Comparison of ENCODE assay signal across 25 cellular contexts in the genomic region with DNA sequence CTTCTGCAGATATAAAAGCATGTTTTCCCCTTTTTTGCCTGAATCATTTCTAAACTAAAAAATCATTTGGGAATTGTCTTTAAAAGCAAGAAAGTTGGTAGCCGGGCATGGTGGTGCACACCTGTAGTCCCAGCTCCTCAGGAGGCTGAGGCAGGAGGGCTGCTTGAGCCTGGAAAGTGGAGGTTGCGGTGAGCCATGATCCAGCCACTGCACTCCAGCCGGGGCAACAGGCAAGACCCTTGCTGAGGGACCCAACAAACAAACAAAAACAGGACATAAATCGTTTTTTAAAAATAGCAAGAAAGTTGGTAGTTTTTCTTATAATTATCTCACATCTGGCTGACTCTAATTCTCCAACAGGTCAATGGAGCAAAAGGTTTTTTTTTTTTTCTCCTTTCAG. TPM values are rescaled to one million over a fixed set of nuclear protein-coding genes. Genes with fewer than 3 reads are reported as not detected.
DNase-seq lines count a peak whose midpoint lies in the region; ATAC-seq and TF ChIP-seq lines count a peak whose summit lies in the region.
"Had no signal": no experiment of that assay in that cellular context is flagged by ENCODE, and none has a peak within 500 bp of the region (broad histone marks: within the 10 kb centered on the region; RNA-seq: fewer than 3 reads in every experiment).

No MANE protein-coding gene starts in this region.

- no peak for DNase-seq in activated naive CD4-positive, alpha-beta T cell treated with anti-CD3 and anti-CD28 coated beads, Interleukin-2, amount 10 ng/mL, durations not matched to agents 7 days and 5 days
- no peak for DNase-seq in adipocyte (ENCODE audit: low read depth)
- no peak for DNase-seq in right lobe of liver
- no peak for DNase-seq in stomach
- DNase-seq in NCI-H748 treated with DMSO at 0.1 percent for 48 hours (lab: John Stamatoyannopoulos, UW) = no peak
- no peak for DNase-seq in substantia nigra (lab: John Stamatoyannopoulos, UW)
- no peak for DNase-seq in NK-92 treated with Interleukin-12 subunit alpha and Interleukin-12 subunit beta, amount 100 ng/mL, for 24 hours (lab: John Stamatoyannopoulos, UW)
- DNase-seq: activated CD4-positive, alpha-beta memory T cell treated with anti-CD3 and anti-CD28 coated beads, Interleukin-2, amount 10 ng/mL, durations not matched to agents 7 days and 5 days; activated T-cell treated with anti-CD3 and anti-CD28 coated beads for 4 hours; amygdala; effector CD8-positive, alpha-beta T cell; left lung; MG63; NCI-H1436 treated with DMSO at 0.1 percent for 48 hours; NCI-H2171 treated with DMSO at 0.1 percent for 48 hours; NCI-H69; OCI-M1; SHP77; stimulated activated CD4-positive, alpha-beta T cell treated with anti-CD3 and anti-CD28 coated beads, Interleukin-4, amount 100 ng/mL, for 4 hours; stimulated activated naive CD8-positive, alpha-beta T cell treated with anti-CD3 and anti-CD28 coated beads, Interleukin-15, amount 100 ng/mL, for 72 hours; T-helper 1 cell had no signal

- TF ChIP-seq POLR2A in right lobe of liver (IDR thresholded peaks at IDR 0.05) (no peak), stomach (IDR thresholded peaks at IDR 0.05) (no peak)

- no peak for TF ChIP-seq CTCF in right lobe of liver (IDR thresholded peaks at IDR 0.05)
- TF ChIP-seq CTCF in stomach (IDR thresholded peaks at IDR 0.05) = no peak

- no peak overlapping the region for H3K27ac Mint-ChIP-seq in activated naive CD4-positive, alpha-beta T cell treated with anti-CD3 and anti-CD28 coated beads, Interleukin-2, amount 50 U/mL, for 24 hours
- H3K27ac Mint-ChIP-seq in activated naive CD4-positive, alpha-beta T cell treated with anti-CD3 and anti-CD28 coated beads, Interleukin-2, amount 10 ng/mL, durations not matched to agents 7 days and 5 days = no peak overlapping the region
- H3K27ac Mint-ChIP-seq: activated CD4-positive, alpha-beta memory T cell treated with anti-CD3 and anti-CD28 coated beads, Interleukin-2, amount 10 ng/mL, durations not matched to agents 7 days and 5 days; stimulated activated naive CD8-positive, alpha-beta T cell treated with anti-CD3 and anti-CD28 coated beads, Interleukin-15, amount 100 ng/mL, for 72 hours had no signal

- H3K4me3 Mint-ChIP-seq in activated naive CD4-positive, alpha-beta T cell treated with anti-CD3 and anti-CD28 coated beads, Interleukin-2, amount 50 U/mL, for 24 hours = peak overlapping the region; percentile 42
- no peak overlapping the region for H3K4me3 Mint-ChIP-seq in activated naive CD4-positive, alpha-beta T cell treated with anti-CD3 and anti-CD28 coated beads, Interleukin-2, amount 10 ng/mL, durations not matched to agents 7 days and 5 days
- H3K4me3 Mint-ChIP-seq: activated CD4-positive, alpha-beta memory T cell treated with anti-CD3 and anti-CD28 coated beads, Interleukin-2, amount 10 ng/mL, durations not matched to agents 7 days and 5 days; central memory CD8-positive, alpha-beta T cell had no signal

- no peaks in the 10 kb centered on the region for H3K9me3 ChIP-seq in adipocyte (ENCODE audit: control insufficient read depth, low read length)
- no peaks in the 10 kb centered on the region for H3K9me3 ChIP-seq in right lobe of liver
- H3K9me3 ChIP-seq in stomach = no peaks in the 10 kb centered on the region
- H3K9me3 ChIP-seq: left lung, MG63 had no signal

- H3K27ac ChIP-seq in right lobe of liver (peak overlapping the region; percentile 0 to 99 (median 70)), stomach (peak overlapping the region in 4 of 5 donors; percentile 97 to 100 (median 98)), substantia nigra (ENCODE audit: low read depth, low read length, poor library complexity, severe bottlenecking) (no peak overlapping the region)
- H3K27ac ChIP-seq: HL-60 had no signal

- peaks cover 36% of the 10 kb centered on the region for H3K4me1 Mint-ChIP-seq in activated naive CD4-positive, alpha-beta T cell treated with anti-CD3 and anti-CD28 coated beads, Interleukin-2, amount 50 U/mL, for 24 hours
- peaks cover 56% of the 10 kb centered on the region for H3K4me1 Mint-ChIP-seq in activated naive CD4-positive, alpha-beta T cell treated with anti-CD3 and anti-CD28 coated beads, Interleukin-2, amount 10 ng/mL, durations not matched to agents 7 days and 5 days

- peaks cover 5% of the 10 kb centered on the region for H3K36me3 Mint-ChIP-seq in activated naive CD4-positive, alpha-beta T cell treated with anti-CD3 and anti-CD28 coated beads, Interleukin-2, amount 50 U/mL, for 24 hours
- peaks cover 12% of the 10 kb centered on the region for H3K36me3 Mint-ChIP-seq in activated naive CD4-positive, alpha-beta T cell treated with anti-CD3 and anti-CD28 coated beads, Interleukin-2, amount 10 ng/mL, durations not matched to agents 7 days and 5 days

- H3K36me3 ChIP-seq in adipocyte (ENCODE audit: control insufficient read depth, insufficient read depth, low read length, severe bottlenecking) (peaks cover 10% of the 10 kb centered on the region), right lobe of liver (no peaks in the 10 kb centered on the region), stomach (no peaks in the 10 kb centered on the region)
- H3K36me3 ChIP-seq: left lung had no signal

- CTCF ChIA-PET in activated naive CD4-positive, alpha-beta T cell treated with anti-CD3 and anti-CD28 coated beads, Interleukin-2, amount 10 ng/mL, durations not matched to agents 7 days and 5 days (lab: Charles Lee) = no interaction called here

- no peaks in the 10 kb centered on the region for H3K9me3 Mint-ChIP-seq in activated naive CD4-positive, alpha-beta T cell treated with anti-CD3 and anti-CD28 coated beads, Interleukin-2, amount 50 U/mL, for 24 hours
- H3K9me3 Mint-ChIP-seq in activated naive CD4-positive, alpha-beta T cell treated with anti-CD3 and anti-CD28 coated beads, Interleukin-2, amount 10 ng/mL, durations not matched to agents 7 days and 5 days = no peaks in the 10 kb centered on the region
- H3K9me3 Mint-ChIP-seq: activated CD4-positive, alpha-beta memory T cell treated with anti-CD3 and anti-CD28 coated beads, Interleukin-2, amount 10 ng/mL, durations not matched to agents 7 days and 5 days; central memory CD8-positive, alpha-beta T cell; stimulated activated naive CD8-positive, alpha-beta T cell treated with anti-CD3 and anti-CD28 coated beads, Interleukin-15, amount 100 ng/mL, for 72 hours had no signal

- H3K4me3 ChIP-seq in adipocyte (ENCODE audit: low read length) = peak overlapping the region; percentile 86
- H3K4me3 ChIP-seq in right lobe of liver = peak overlapping the region in 2 of 3 donors; percentile 86 to 91
- peak overlapping the region; percentile 5 to 74 (median 70) for H3K4me3 ChIP-seq in stomach
- H3K4me3 ChIP-seq: MG63 had no signal

- ATAC-seq in right lobe of liver = no peak
- ATAC-seq: esophagus mucosa; left lung; stimulated activated naive CD8-positive, alpha-beta T cell treated with anti-CD3 and anti-CD28 coated beads, Interleukin-15, amount 100 ng/mL, for 72 hours had no signal

- WGBS in right lobe of liver (ENCODE audit: insufficient coverage, low coverage, low lambda C conversion rate, missing lambda C conversion rate) = 61% methylated on average over 4 of the region's 4 CpGs
- WGBS in stomach, 5 donors = 87 to 94% (median 91%) methylated on average over 4 of the region's 4 CpGs

- H3K27me3 ChIP-seq in adipocyte (replicated peaks; ENCODE audit: control insufficient read depth, insufficient read depth, low read length) (no peaks in the 10 kb centered on the region), right lobe of liver (no peaks in the 10 kb centered on the region), stomach (no peaks in the 10 kb centered on the region)
- H3K27me3 ChIP-seq: MG63 had no signal

- intact Hi-C loops in right lobe of liver (cut with DNase I) (no loop called here), stomach (cut with DNase I; ENCODE audit: low total_unique reads) (no loop called here)

- peak overlapping the region; percentile 90 for H3K9ac ChIP-seq in adipocyte (ENCODE audit: low read length)

- H3K27me3 Mint-ChIP-seq in activated naive CD4-positive, alpha-beta T cell treated with anti-CD3 and anti-CD28 coated beads, Interleukin-2, amount 50 U/mL, for 24 hours = peaks cover 2% of the 10 kb centered on the region
- H3K27me3 Mint-ChIP-seq in activated naive CD4-positive, alpha-beta T cell treated with anti-CD3 and anti-CD28 coated beads, Interleukin-2, amount 10 ng/mL, durations not matched to agents 7 days and 5 days = peaks cover 22% of the 10 kb centered on the region
- H3K27me3 Mint-ChIP-seq: central memory CD8-positive, alpha-beta T cell had no signal

- no peak for TF ChIP-seq EP300 in stomach (IDR thresholded peaks at IDR 0.05)

- H3K4me1 ChIP-seq in adipocyte (ENCODE audit: control insufficient read depth, insufficient read depth, low read length) (peaks cover 39% of the 10 kb centered on the region), right lobe of liver (peaks cover 0 to 42% (median 3%) of the 10 kb centered on the region in 4 donors), stomach (peaks cover 30 to 56% (median 44%) of the 10 kb centered on the region in 4 donors)

RNA-seq across cellular contexts. Expression of a gene that starts 2.5 kb away (rescaled TPM):
- 100 to 1,000 TPM; 104 to 348 (median 175) TPM for total RNA-seq in right lobe of liver
- total RNA-seq in stomach = 100 to 1,000 TPM in 2 of 5 donors, 10 to 100 TPM in 3; 62.0 to 313 (median 98.8) TPM
- polyA plus RNA-seq in stomach = 100 to 1,000 TPM; 202 to 413 (median 311) TPM

RNA-seq across cellular contexts. Expression of a gene that starts 7.5 kb away (rescaled TPM):
- 10 to 100 TPM; 17.0 to 36.1 (median 23.0) TPM for total RNA-seq in right lobe of liver
- 1 to 10 TPM in 1 of 5 donors, under 1 TPM in 1, not detected in 3; 0.72 to 2.4 TPM for total RNA-seq in stomach
- under 1 TPM; 0.15 to 0.50 (median 0.30) TPM for polyA plus RNA-seq in stomach

RNA-seq across cellular contexts. Expression of a gene that starts 28.7 kb away (rescaled TPM):
- total RNA-seq in right lobe of liver (1 to 10 TPM; 1.2 to 2.5 (median 1.6) TPM), stomach (10 to 100 TPM in 2 of 5 donors, 1 to 10 TPM in 1, under 1 TPM in 1, not detected in 1; 0.58 to 31.7 (median 10.0) TPM)
- 1 to 10 TPM in 1 of 3 donors, under 1 TPM in 2; 0.44 to 2.9 (median 0.53) TPM for polyA plus RNA-seq in stomach
- total RNA-seq: esophagus mucosa had no signal

Comparison
In these comparisons a context has a peak if more than half of its experiments do, and no peak if none do; other contexts are left out.
1. RNA of a gene that starts 7.5 kb away (total RNA-seq): 17.0 to 36.1 TPM in right lobe of liver; 0.72 to 2.4 TPM in stomach; every median in the first group is over 4 times any median in the second.
2. Peak in every context shown above with its lines, with median percentiles within 50 percentile points of each other: H3K4me3 ChIP-seq.